In genomic region chr9:114906922-114907571, GRCh38 we compare ENCODE assay signal across 8 cellular contexts. TPM values are rescaled to one million over a fixed set of nuclear protein-coding genes. Genes with fewer than 3 reads are reported as not detected.
DNase-seq lines count a peak whose midpoint lies in the region; ATAC-seq and TF ChIP-seq lines count a peak whose summit lies in the region.

No MANE protein-coding gene starts in this region.

- no peak overlapping the region for H3K27ac Mint-ChIP-seq in natural killer cell

- DNase-seq in DMS153 treated with DMSO at 0.1 percent for 48 hours (lab: John Stamatoyannopoulos, UW; ENCODE audit: unreplicated experiment) (peak; percentile 88), HPDE6-E6E7 (ENCODE audit: extremely low spot score) (peak; percentile 22), PC-9 (no peak), dedifferentiated amniotic fluid mesenchymal stem cell (ENCODE audit: extremely low spot score) (peak; percentile 45), natural killer cell (no peak), RPMI8226 (no peak)

- H3K9me3 Mint-ChIP-seq in natural killer cell = no peaks in the 10 kb centered on the region

- peak; percentile 68 for TF ChIP-seq CTCF in PC-9 (conservative IDR thresholded peaks at IDR 0.05)
- TF ChIP-seq CTCF in natural killer cell (IDR thresholded peaks at IDR 0.05) = peak; percentile 61

- no peaks in the 10 kb centered on the region for H3K36me3 Mint-ChIP-seq in natural killer cell

- intact Hi-C loops in PC-9 (cut with micrococcal nuclease; ENCODE audit: unreplicated experiment) (loop anchor here (5.0 to 10.0 kb wide), 3 partner anchors 355 to 615 kb away; no protein-coding TSS in a partner anchor), natural killer cell (cut with micrococcal nuclease) (loop anchor here (1.0 to 5.0 kb wide), 3 partner anchors 105 to 224 kb away; partner anchors contain the start of gene TEX48)

- H3F3A ChIP-seq in PC-9 (ENCODE audit: insufficient read depth, low read depth) = peaks cover 21% of the 10 kb centered on the region; the same call in 1 of the 2 replicates

- peaks cover 11% of the 10 kb centered on the region for H3K27me3 ChIP-seq in PC-9 (ENCODE audit: insufficient read depth, low read depth)

- CTCF ChIA-PET in PC-9 (lab: Charles Lee) = interaction anchor here (0.6 to 1.8 kb wide), 7 partner anchors 58 to 188 kb away, joined by 3 to 7 read pairs (median 4); partner anchors contain the start of gene TNFSF15

- no peak overlapping the region; the same call in 1 of the 2 replicates for H3K27ac ChIP-seq in PC-9

- peak overlapping the region; percentile 43 for H3K4me2 ChIP-seq in PC-9

- no peaks in the 10 kb centered on the region for H3K27me3 Mint-ChIP-seq in natural killer cell (ENCODE audit: low read depth in 2 of 2)

- no peak overlapping the region for H3K4me3 Mint-ChIP-seq in natural killer cell

- POLR2A ChIA-PET in PC-9 (lab: Charles Lee; ENCODE audit: unreplicated experiment) = no interaction called here

- no peaks in the 10 kb centered on the region for H3K9me2 ChIP-seq in PC-9 (ENCODE audit: insufficient read depth)

- no peaks in the 10 kb centered on the region for H4K20me1 ChIP-seq in PC-9 (ENCODE audit: insufficient read depth)

- H3K4me3 ChIP-seq in PC-9 = no peak overlapping the region

- H3K79me2 ChIP-seq in PC-9 (ENCODE audit: low read depth) = no peaks in the 10 kb centered on the region

- no peak overlapping the region for H2AFZ ChIP-seq in PC-9

- no peaks in the 10 kb centered on the region for H3K9me3 ChIP-seq in PC-9 (ENCODE audit: insufficient read depth, low read depth)

- peaks cover 39 to 62% of the 10 kb centered on the region in 2 donors for H3K4me1 Mint-ChIP-seq in natural killer cell

- no TSS peak for BruUV-seq in PC-9 (replicated peaks; lab: Mats Ljungman, UMichigan)

- peak in 1 of 3 donors; percentile 59 for ATAC-seq in natural killer cell
- no peak for ATAC-seq in HG02623 (IDR thresholded peaks at IDR 0.05; ENCODE audit: unreplicated experiment)
- ATAC-seq in HG03469 (IDR thresholded peaks at IDR 0.05; ENCODE audit: unreplicated experiment) = no peak

- peaks cover 26% of the 10 kb centered on the region for H3K4me1 ChIP-seq in PC-9 (replicated peaks; ENCODE audit: insufficient read depth)

- H3K36me3 ChIP-seq in PC-9 (ENCODE audit: low read depth) = no peaks in the 10 kb centered on the region

RNA-seq across cellular contexts. Expression of gene TNFSF8, which starts 23.3 kb away (rescaled TPM):
- total RNA-seq in PC-9 (2021) (not detected in 2 replicates), natural killer cell (1 to 10 TPM; 4.2 to 6.0 (median 4.8) TPM)

Comparison
In these comparisons a context has a peak if more than half of its experiments do, and no peak if none do; other contexts are left out.
1. DNase-seq: peak in DMS153 treated with DMSO at 0.1 percent for 48 hours (single experiment), HPDE6-E6E7 (single experiment) and dedifferentiated amniotic fluid mesenchymal stem cell (single experiment); none in PC-9 (0 of 2), natural killer cell (single experiment) and RPMI8226 (single experiment).